Comparison of ENCODE assay signal across 15 cellular contexts in the genomic region with DNA sequence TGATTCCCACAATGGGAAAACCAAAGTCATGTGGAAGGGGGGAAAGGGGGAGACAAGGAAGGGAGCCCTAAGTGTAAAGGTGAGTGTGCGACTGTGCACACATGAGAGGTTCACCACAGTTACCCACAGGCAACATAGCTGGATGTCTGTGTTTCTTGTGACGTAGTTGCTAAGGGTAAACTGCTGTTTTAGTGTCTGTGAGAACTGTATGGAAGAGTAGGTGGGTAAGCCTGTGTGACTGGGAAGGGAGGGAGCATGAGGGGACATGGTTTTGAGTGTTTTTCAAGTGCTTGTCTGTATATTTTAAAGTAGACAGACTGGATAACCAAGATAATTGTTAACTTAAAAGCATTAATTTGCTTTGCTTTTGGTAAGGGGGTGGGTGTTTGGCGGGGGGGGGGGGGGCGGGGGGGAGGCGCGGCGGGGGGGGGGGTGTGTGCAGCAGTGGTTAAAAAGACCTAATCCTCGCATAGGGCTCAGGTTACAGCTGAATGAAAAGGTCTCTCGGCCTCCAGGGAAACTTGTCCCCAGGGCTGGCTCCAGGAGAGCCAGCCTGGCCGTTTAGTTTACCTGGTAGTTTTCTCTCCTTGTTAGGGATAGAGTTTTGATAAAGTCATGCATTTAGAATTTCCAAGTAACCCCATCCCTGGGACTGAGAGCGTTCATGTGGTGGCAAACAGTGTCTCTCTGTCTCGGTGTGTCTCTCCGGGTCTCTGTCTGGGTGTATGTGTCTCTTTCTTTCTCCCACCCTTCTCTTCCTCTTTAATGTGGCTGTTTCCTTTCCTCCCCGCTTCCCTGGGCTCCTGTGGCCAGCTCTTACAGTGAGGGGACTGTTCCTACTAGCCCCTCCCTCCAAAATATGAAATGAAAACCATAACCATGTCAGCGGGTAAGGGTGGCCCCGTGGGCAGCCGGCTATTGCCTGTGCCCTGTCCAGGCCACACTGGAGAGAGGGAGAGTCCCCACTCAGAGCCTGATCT. TPM values are rescaled to one million over a fixed set of nuclear protein-coding genes. Genes with fewer than 3 reads are reported as not detected.
A peak's percentile ranks its signal among the peaks of the same experiment; 100 is the strongest.
DNase-seq lines count a peak whose midpoint lies in the region; ATAC-seq, FAIRE-seq and TF ChIP-seq lines count a peak whose summit lies in the region.
"Had no signal": no experiment of that assay in that cellular context is flagged by ENCODE, and none has a peak within 500 bp of the region (broad histone marks: within the 10 kb centered on the region; RNA-seq: fewer than 3 reads in every experiment).

No MANE protein-coding gene starts in this region.

- H3K9me3 ChIP-seq in HUES48 (ENCODE audit: control insufficient read depth, insufficient read depth, low read length) (no peaks in the 10 kb centered on the region), K562 (replicated peaks; ENCODE audit: control insufficient read depth, insufficient read depth, low read depth, low read length) (no peaks in the 10 kb centered on the region), neuronal stem cell (replicated peaks in 1 of 2; ENCODE audit: control insufficient read depth in 2 of 2, insufficient read depth in 1 of 2, low read depth in 1 of 2, low read length in 2 of 2) (no peaks in the 10 kb centered on the region), gastroesophageal sphincter (no peaks in the 10 kb centered on the region)

- TF ChIP-seq EP300 in K562 (IDR thresholded peaks at IDR 0.05; ENCODE audit: low read length), result no peak
- TF ChIP-seq EP300 in gastroesophageal sphincter (IDR thresholded peaks at IDR 0.05), result no peak

- H3K27me3 ChIP-seq in HUES48 (ENCODE audit: control insufficient read depth, insufficient read depth, low read length) (peaks cover 91% of the 10 kb centered on the region), K562 (ENCODE audit: control insufficient read depth in 2 of 2, insufficient read depth in 2 of 2, low read length in 2 of 2) (peaks cover 45 to 69% of the 10 kb centered on the region in 2 experiments), neuronal stem cell (ENCODE audit: control insufficient read depth in 3 of 3, insufficient read depth in 3 of 3, low read depth in 1 of 3, low read length in 3 of 3) (peaks cover 0 to 5% (median 3%) of the 10 kb centered on the region in 3 experiments), gastroesophageal sphincter (peaks cover 37% of the 10 kb centered on the region)

- H2AFZ ChIP-seq in K562 (ENCODE audit: low read depth, low read length), result no peak overlapping the region
- H2AFZ ChIP-seq in neuronal stem cell (ENCODE audit: low read length), result no peak overlapping the region

- no peak for TF ChIP-seq CTCF in K562 (IDR thresholded peaks at IDR 0.05 in 2 of 3, conservative IDR thresholded peaks at IDR 0.05 in 1 of 3; ENCODE audit: insufficient read depth in 2 of 3, low read depth in 1 of 3, low read length in 3 of 3)
- TF ChIP-seq CTCF in gastroesophageal sphincter (IDR thresholded peaks at IDR 0.05), result no peak
- no peak for TF ChIP-seq CTCF in GM10266 (IDR thresholded peaks at IDR 0.05; ENCODE audit: control insufficient read depth, insufficient read depth, low read depth, missing control alignments)
- no peak for TF ChIP-seq CTCF in omental fat pad (IDR thresholded peaks at IDR 0.05)

- FAIRE-seq in K562 (lab: Jason Lieb, UNC), result no peak

- no peak overlapping the region for H4K91ac ChIP-seq in neuronal stem cell (ENCODE audit: low read depth, low read length, poor library complexity)

- H3K36me3 ChIP-seq in HUES48 (ENCODE audit: control insufficient read depth, insufficient read depth, low read length) (no peaks in the 10 kb centered on the region), K562 (ENCODE audit: control insufficient read depth, insufficient read depth, low read length) (no peaks in the 10 kb centered on the region), neuronal stem cell (replicated peaks in 1 of 2; ENCODE audit: control insufficient read depth in 2 of 2, insufficient read depth in 2 of 2, low read length in 2 of 2) (peaks cover 0 to 32% of the 10 kb centered on the region in 2 donors), gastroesophageal sphincter (no peaks in the 10 kb centered on the region)

- DNase-seq in EH (ENCODE audit: low read depth), result peak; percentile 20
- peak in 2 of 4 experiments; percentile 46 to 50 for DNase-seq in K562 (ENCODE audit: extremely low read depth in 1 of 4, low spot score in 3 of 4)
- DNase-seq in neuronal stem cell (ENCODE audit: low spot score), result no peak
- no peak for DNase-seq in NCI-H524 treated with DMSO at 0.1 percent for 48 hours (lab: John Stamatoyannopoulos, UW)
- DNase-seq in GM10266 (ENCODE audit: extremely low spot score), result no peak
- no peak for DNase-seq in omental fat pad (ENCODE audit: low spot score)
- DNase-seq: activated T-cell treated with anti-CD3 and anti-CD28 coated beads, Interleukin-2, amount 50 U/mL, for 72 hours; CD4-positive, alpha-beta memory T cell; effector CD4-positive, alpha-beta T cell; left colon; NCI-H2227 treated with DMSO at 0.1 percent for 48 hours; occipital lobe had no signal

- H2AK5ac ChIP-seq in neuronal stem cell (ENCODE audit: low read depth, low read length), result no peak overlapping the region

- no peaks in the 10 kb centered on the region for H3K79me2 ChIP-seq in K562 (ENCODE audit: control insufficient read depth, insufficient read depth, low read length)

- H3K14ac ChIP-seq in neuronal stem cell (ENCODE audit: low read length), result no peak overlapping the region

- H3K23ac ChIP-seq in neuronal stem cell (ENCODE audit: low read depth, low read length, poor library complexity), result no peak overlapping the region

- H2BK5ac ChIP-seq in neuronal stem cell (ENCODE audit: low read length), result peak overlapping the region; percentile 88

- TF ChIP-seq POLR2A in K562 (conservative IDR thresholded peaks at IDR 0.05) (no peak), gastroesophageal sphincter (IDR thresholded peaks at IDR 0.05) (no peak)

- H4K8ac ChIP-seq in neuronal stem cell (ENCODE audit: low read depth, low read length), result no peak overlapping the region

- H2BK120ac ChIP-seq in neuronal stem cell (ENCODE audit: low read depth, low read length), result no peak overlapping the region

- WGBS in K562 (ENCODE audit: insufficient coverage, low coverage, missing lambda C conversion rate), result 19% methylated on average over 11 of the region's 17 CpGs
- no CpG with 5 or more reads among the region's 17 CpGs for WGBS in neuronal stem cell (ENCODE audit: extremely low coverage in 2 of 2, insufficient read length in 2 of 2, insufficient replicate concordance in 1 of 2), 2 donors
- WGBS in gastroesophageal sphincter (ENCODE audit: low coverage in 1 of 2), 2 donors, result 29 to 44% methylated on average over 4 to 12 of the region's 17 CpGs

- H3K4me2 ChIP-seq in K562 (ENCODE audit: insufficient read depth, low read length) (no peak overlapping the region), neuronal stem cell (ENCODE audit: insufficient read depth, low read length, poor library complexity, severe bottlenecking) (peak overlapping the region; percentile 61)

- ATAC-seq in K562 (peak; percentile 43), gastroesophageal sphincter (no peak), omental fat pad (ENCODE audit: low FRiP score) (no peak)
- ATAC-seq: activated T-cell treated with anti-CD3 and anti-CD28 coated beads, Interleukin-2, amount 50 U/mL, for 72 hours; left colon had no signal

- H3K18ac ChIP-seq in neuronal stem cell (ENCODE audit: low read length), result peak overlapping the region; percentile 92

- H3K27ac ChIP-seq in HUES48 (ENCODE audit: low read depth, low read length), result no peak overlapping the region
- no peak overlapping the region for H3K27ac ChIP-seq in K562 (ENCODE audit: extremely low read depth, low read depth, low read length)
- H3K27ac ChIP-seq in neuronal stem cell (replicated peaks; ENCODE audit: low read length), result peak overlapping the region; percentile 89
- no peak overlapping the region for H3K27ac ChIP-seq in gastroesophageal sphincter

- BruUV-seq in K562 (replicated peaks; lab: Mats Ljungman, UMichigan), result no TSS peak

- H2BK15ac ChIP-seq in neuronal stem cell (ENCODE audit: low read length), result no peak overlapping the region

- H2BK12ac ChIP-seq in neuronal stem cell (ENCODE audit: low read length), result no peak overlapping the region

- intact Hi-C loops in K562 (cut with micrococcal nuclease), result no loop called here

- POLR2A ChIA-PET in K562 (lab: Yijun Ruan, JAX), result interaction anchor here (0.6 to 1.8 kb wide), 7 partner anchors 9 to 232 kb away, joined by 3 to 9 read pairs (median 3); partner anchors contain the start of gene ZNF76

- H3K9me1 ChIP-seq in K562 (ENCODE audit: control insufficient read depth, insufficient read depth, low read length), result no peaks in the 10 kb centered on the region

- CTCF ChIA-PET in K562 (lab: Yijun Ruan, JAX; ENCODE audit: low intra/inter-chr PET ratio), result no interaction called here

- H3K9ac ChIP-seq in HUES48 (ENCODE audit: low read depth, low read length), result no peak overlapping the region
- no peak overlapping the region for H3K9ac ChIP-seq in K562 (ENCODE audit: insufficient read depth in 1 of 2, low read depth in 2 of 2, low read length in 2 of 2)
- no peak overlapping the region for H3K9ac ChIP-seq in neuronal stem cell (ENCODE audit: low read depth, low read length, poor library complexity)

- in situ Hi-C loops in K562 (cut with MboI), result no loop called here

- peaks cover 6% of the 10 kb centered on the region for H3K79me1 ChIP-seq in neuronal stem cell (ENCODE audit: low read depth, low read length)

- TF ChIP-seq RAD21 in K562 (CRISPR knock-in tag; conservative IDR thresholded peaks at IDR 0.05 in 1 of 2, IDR thresholded peaks at IDR 0.05 in 1 of 2), result no peak

- H3K4me1 ChIP-seq in HUES48 (ENCODE audit: control insufficient read depth, insufficient read depth, low read length) (peaks cover 38% of the 10 kb centered on the region), K562 (replicated peaks in 1 of 2; ENCODE audit: control insufficient read depth in 2 of 2, insufficient read depth in 2 of 2, low read length in 2 of 2) (peaks cover 4 to 22% of the 10 kb centered on the region in 2 experiments; a peak in 4 of 5 replicates), neuronal stem cell (ENCODE audit: control insufficient read depth in 2 of 2, insufficient read depth in 1 of 2, low read depth in 1 of 2, low read length in 2 of 2) (peaks cover 42 to 50% of the 10 kb centered on the region in 2 donors), gastroesophageal sphincter (peaks cover 0 to 54% (median 10%) of the 10 kb centered on the region in 3 donors)

- H3K4me3 ChIP-seq in HUES48 (ENCODE audit: low read depth, low read length) (peak overlapping the region; percentile 10; the same call in 1 of the 2 replicates), K562 (no peak overlapping the region), neuronal stem cell (ENCODE audit: low read length in 2 of 2) (peak overlapping the region in 1 of 2 donors; percentile 1), gastroesophageal sphincter (no peak overlapping the region)

- H3K4ac ChIP-seq in neuronal stem cell (ENCODE audit: low read length), result no peak overlapping the region

- peaks cover 12% of the 10 kb centered on the region; the same call in 1 of the 2 replicates for H4K20me1 ChIP-seq in K562 (replicated peaks; ENCODE audit: control insufficient read depth, insufficient read depth, low read length)

RNA-seq across cellular contexts. Expression of gene SCUBE3, which starts 3.4 kb away (rescaled TPM):
- not detected in 2 replicates for total RNA-seq in K562 (2011; cell fraction: chromatin; rRNA removed; ENCODE audit: low replicate concordance)
- total RNA-seq in K562 (2011; cell fraction: nucleolus; rRNA removed), result not detected in 2 replicates
- total RNA-seq in K562 (2011; cell fraction: nucleoplasm; rRNA removed), result not detected in 2 replicates
- not detected in 2 replicates for total RNA-seq in K562 (2014; rRNA removed)
- not detected in 2 replicates for total RNA-seq in K562 (2014; rRNA removed; fragmentation: Illumina TruSeq; extraction: Trizol)
- not detected in 2 replicates for total RNA-seq in K562 (2015; rRNA removed; fragmentation: Illumina TruSeq; extraction: Trizol)
- 0.02 TPM in 1 of 2 replicates, not detected in the other for total RNA-seq in K562 (2021)
- not detected in 2 replicates for polyA plus RNA-seq in K562 (2011; rRNA removed)
- not detected in 2 replicates for polyA plus RNA-seq in K562 (2011; cell fraction: cytosol; rRNA removed)
- polyA plus RNA-seq in K562 (2011; cell fraction: nucleus; rRNA removed), result not detected in 2 replicates
- 0.08 and 0.19 TPM in 2 replicates for polyA plus RNA-seq in K562 (2012)
- not detected in 2 replicates for polyA plus RNA-seq in K562 (2014; fragmentation: Illumina TruSeq; extraction: Trizol)
- polyA plus RNA-seq in K562 (2014; fragmentation: Nextera tagmentation; extraction: Ambion mirVana), result under 1 TPM; 0.01 to 0.11 TPM
- polyA plus RNA-seq in K562 (2014; rRNA removed), result not detected in 2 replicates
- not detected in 2 replicates for polyA minus RNA-seq in K562 (2011; rRNA and poly(A)+ RNA removed)
- not detected in 2 replicates for polyA minus RNA-seq in K562 (2011; cell fraction: cytosol; rRNA and poly(A)+ RNA removed)
- polyA minus RNA-seq in K562 (2011; cell fraction: nucleus; rRNA and poly(A)+ RNA removed), result not detected in 2 replicates
- polyA plus RNA-seq in neuronal stem cell (2013, experiment 1 of 2), result 17.3 TPM
- 17.3 TPM for polyA plus RNA-seq in neuronal stem cell (2013, experiment 2 of 2)
- 1 to 10 TPM; 1.4 to 7.2 (median 3.0) TPM for total RNA-seq in gastroesophageal sphincter
- under 1 TPM; 0.06 to 0.47 (median 0.11) TPM for total RNA-seq in omental fat pad
- total RNA-seq: CD4-positive, alpha-beta memory T cell; T-helper 2 cell treated with Interferon-gamma antibody and Interleukin-4, amounts not matched to agents 100 ng/mL and 5 ng/mL, for 36 hours had no signal

RNA-seq across cellular contexts. Expression of gene ZNF76, which starts 42.4 kb away (rescaled TPM):
- 63.3 and 125 TPM in 2 replicates for total RNA-seq in K562 (2011; cell fraction: chromatin; rRNA removed; ENCODE audit: low replicate concordance)
- total RNA-seq in K562 (2011; cell fraction: nucleolus; rRNA removed), result 52.7 and 67.8 TPM in 2 replicates
- 59.0 and 75.9 TPM in 2 replicates for total RNA-seq in K562 (2011; cell fraction: nucleoplasm; rRNA removed)
- total RNA-seq in K562 (2014; rRNA removed) (10.7 and 13.1 TPM in 2 replicates), K562 (2014; rRNA removed; fragmentation: Illumina TruSeq; extraction: Trizol) (3.9 and 4.4 TPM in 2 replicates), K562 (2015; rRNA removed; fragmentation: Illumina TruSeq; extraction: Trizol) (4.3 and 5.0 TPM in 2 replicates), K562 (2021) (13.1 and 16.0 TPM in 2 replicates), gastroesophageal sphincter (10 to 100 TPM; 21.3 to 46.9 (median 40.1) TPM), omental fat pad (10 to 100 TPM; 27.7 to 53.5 (median 33.6) TPM)
- polyA plus RNA-seq in K562 (2011; rRNA removed) (14.9 and 26.5 TPM in 2 replicates), K562 (2014; fragmentation: Illumina TruSeq; extraction: Trizol) (10.9 and 16.1 TPM in 2 replicates), K562 (2014; fragmentation: Nextera tagmentation; extraction: Ambion mirVana) (1 to 10 TPM; 1.2 to 1.3 TPM), K562 (2014; rRNA removed) (16.9 and 17.8 TPM in 2 replicates)
- 13.5 and 17.8 TPM in 2 replicates for polyA plus RNA-seq in K562 (2011; cell fraction: cytosol; rRNA removed)
- polyA plus RNA-seq in K562 (2011; cell fraction: nucleus; rRNA removed), result 121 and 138 TPM in 2 replicates
- polyA plus RNA-seq in K562 (2012), result 11.7 and 27.2 TPM in 2 replicates
- polyA minus RNA-seq in K562 (2011; rRNA and poly(A)+ RNA removed), result 13.5 and 18.6 TPM in 2 replicates
- polyA minus RNA-seq in K562 (2011; cell fraction: cytosol; rRNA and poly(A)+ RNA removed), result 3.8 and 11.0 TPM in 2 replicates
- 18.3 and 27.4 TPM in 2 replicates for polyA minus RNA-seq in K562 (2011; cell fraction: nucleus; rRNA and poly(A)+ RNA removed)
- polyA plus RNA-seq in neuronal stem cell (2013, experiment 1 of 2), result 22.2 TPM
- polyA plus RNA-seq in neuronal stem cell (2013, experiment 2 of 2), result 22.2 TPM
